ENCODE assay signal across 20 cellular contexts in genomic region chr20:23749746-23750145, GRCh38. TPM values are rescaled to one million over a fixed set of nuclear protein-coding genes. Genes with fewer than 3 reads are reported as not detected.
DNase-seq lines count a peak whose midpoint lies in the region; ATAC-seq and TF ChIP-seq lines count a peak whose summit lies in the region.
"Had no signal": no experiment of that assay in that cellular context is flagged by ENCODE, and none has a peak within 500 bp of the region (broad histone marks: within the 10 kb centered on the region; RNA-seq: fewer than 3 reads in every experiment).

No MANE protein-coding gene starts in this region.

- no TSS peak for BruUV-seq in Caco-2 (replicated peaks; lab: Mats Ljungman, UMichigan)

- ATAC-seq in activated T-cell treated with anti-CD3 and anti-CD28 coated beads, Interleukin-2, amount 50 U/mL, for 4 hours: no peak
- no peak for ATAC-seq in left cardiac atrium
- ATAC-seq: A549 had no signal

- no peak overlapping the region for H2AK5ac ChIP-seq in neuronal stem cell (ENCODE audit: low read depth, low read length)

- H3K79me1 ChIP-seq in neuronal stem cell (ENCODE audit: low read depth, low read length): no peaks in the 10 kb centered on the region

- H2AFZ ChIP-seq in neuronal stem cell (ENCODE audit: low read length): no peak overlapping the region

- no peak overlapping the region for H3K27ac Mint-ChIP-seq in Caco-2 (ENCODE audit: unreplicated experiment)
- H3K27ac Mint-ChIP-seq in endodermal cell: no peak overlapping the region
- H3K27ac Mint-ChIP-seq: CD4-positive, alpha-beta memory T cell; HFFc6 had no signal

- intact Hi-C loops in Caco-2 (cut with micrococcal nuclease; ENCODE audit: unreplicated experiment) (loop anchor here (10.0 kb wide), 1 partner anchor 85 kb away; no protein-coding TSS in a partner anchor), left cardiac atrium (cut with DNase I) (no loop called here)

- H2BK120ac ChIP-seq in neuronal stem cell (ENCODE audit: low read depth, low read length): no peak overlapping the region

- H3K9me3 ChIP-seq in Caco-2: no peaks in the 10 kb centered on the region
- H3K9me3 ChIP-seq in endodermal cell (ENCODE audit: control insufficient read depth, low read length): no peaks in the 10 kb centered on the region
- no peaks in the 10 kb centered on the region for H3K9me3 ChIP-seq in neuronal stem cell (replicated peaks in 1 of 2; ENCODE audit: control insufficient read depth in 2 of 2, insufficient read depth in 1 of 2, low read depth in 1 of 2, low read length in 2 of 2)
- H3K9me3 ChIP-seq: A549, BE2C, HAP-1 had no signal

- no peak overlapping the region for H3K14ac ChIP-seq in neuronal stem cell (ENCODE audit: low read length)

- H3K9me3 Mint-ChIP-seq in Caco-2 (ENCODE audit: unreplicated experiment): no peaks in the 10 kb centered on the region
- H3K9me3 Mint-ChIP-seq in endodermal cell: no peaks in the 10 kb centered on the region
- H3K9me3 Mint-ChIP-seq in activated T-cell treated with anti-CD3 and anti-CD28 coated beads, Interleukin-2, amount 50 U/mL, for 4 hours: no peaks in the 10 kb centered on the region
- H3K9me3 Mint-ChIP-seq: CD4-positive, alpha-beta memory T cell; HFFc6 had no signal

- H3K18ac ChIP-seq in neuronal stem cell (ENCODE audit: low read length): peak overlapping the region; percentile 53

- H3K4me1 Mint-ChIP-seq in Caco-2 (ENCODE audit: low read depth, unreplicated experiment): peaks cover 18% of the 10 kb centered on the region
- H3K4me1 Mint-ChIP-seq in endodermal cell: peaks cover 53% of the 10 kb centered on the region
- no peaks in the 10 kb centered on the region for H3K4me1 Mint-ChIP-seq in activated T-cell treated with anti-CD3 and anti-CD28 coated beads, Interleukin-2, amount 50 U/mL, for 4 hours (ENCODE audit: low read depth)
- H3K4me1 Mint-ChIP-seq: CD4-positive, alpha-beta memory T cell had no signal

- no peak overlapping the region for H3K23ac ChIP-seq in neuronal stem cell (ENCODE audit: low read depth, low read length, poor library complexity)

- H2BK15ac ChIP-seq in neuronal stem cell (ENCODE audit: low read length): no peak overlapping the region

- H3K4me3 Mint-ChIP-seq in Caco-2 (ENCODE audit: unreplicated experiment) (peak overlapping the region; percentile 27), endodermal cell (peak overlapping the region; percentile 77)
- no peak overlapping the region for H3K4me3 Mint-ChIP-seq in activated T-cell treated with anti-CD3 and anti-CD28 coated beads, Interleukin-2, amount 50 U/mL, for 4 hours
- H3K4me3 Mint-ChIP-seq: CD4-positive, alpha-beta memory T cell; HFFc6 had no signal

- peaks cover 11% of the 10 kb centered on the region for H3K4me1 ChIP-seq in Caco-2
- no peaks in the 10 kb centered on the region for H3K4me1 ChIP-seq in endodermal cell (ENCODE audit: control insufficient read depth, insufficient read depth, low read length)
- peaks cover 0 to 4% of the 10 kb centered on the region in 2 donors for H3K4me1 ChIP-seq in neuronal stem cell (ENCODE audit: control insufficient read depth in 2 of 2, insufficient read depth in 1 of 2, low read depth in 1 of 2, low read length in 2 of 2)
- H3K4me1 ChIP-seq: BE2C, HAP-1 had no signal

- CTCF ChIA-PET in Caco-2 (lab: Charles Lee): no interaction called here

- no peak overlapping the region for H3K9ac ChIP-seq in endodermal cell (ENCODE audit: extremely low read depth, low read length, poor library complexity, severe bottlenecking)
- no peak overlapping the region for H3K9ac ChIP-seq in neuronal stem cell (ENCODE audit: low read depth, low read length, poor library complexity)

- H2BK5ac ChIP-seq in neuronal stem cell (ENCODE audit: low read length): no peak overlapping the region

- no peak overlapping the region for H3K4ac ChIP-seq in neuronal stem cell (ENCODE audit: low read length)

- H3K27ac ChIP-seq in endodermal cell (ENCODE audit: low read depth, low read length) (no peak overlapping the region), neuronal stem cell (replicated peaks; ENCODE audit: low read length) (no peak overlapping the region)
- H3K27ac ChIP-seq: A549 had no signal

- no peak overlapping the region for H2BK12ac ChIP-seq in neuronal stem cell (ENCODE audit: low read length)

- no peak overlapping the region for H3K4me3 ChIP-seq in Caco-2 (ENCODE audit: low read depth, low read length)
- peak overlapping the region; percentile 13 for H3K4me3 ChIP-seq in endodermal cell (ENCODE audit: low read length)
- no peak overlapping the region for H3K4me3 ChIP-seq in neuronal stem cell (ENCODE audit: low read length in 2 of 2)
- H3K4me3 ChIP-seq: A549, HAP-1 had no signal

- H3K36me3 ChIP-seq in Caco-2 (ENCODE audit: control insufficient read depth, insufficient read depth, low read length) (no peaks in the 10 kb centered on the region), endodermal cell (ENCODE audit: control insufficient read depth, insufficient read depth, low read length) (no peaks in the 10 kb centered on the region), neuronal stem cell (replicated peaks in 1 of 2; ENCODE audit: control insufficient read depth in 2 of 2, insufficient read depth in 2 of 2, low read length in 2 of 2) (no peaks in the 10 kb centered on the region)
- H3K36me3 ChIP-seq: BE2C, HAP-1 had no signal

- H3K36me3 Mint-ChIP-seq in Caco-2 (ENCODE audit: insufficient read depth, unreplicated experiment): no peaks in the 10 kb centered on the region
- peaks cover 26% of the 10 kb centered on the region for H3K36me3 Mint-ChIP-seq in endodermal cell (ENCODE audit: low read depth)
- no peaks in the 10 kb centered on the region for H3K36me3 Mint-ChIP-seq in activated T-cell treated with anti-CD3 and anti-CD28 coated beads, Interleukin-2, amount 50 U/mL, for 4 hours (ENCODE audit: insufficient read depth)
- H3K36me3 Mint-ChIP-seq: CD4-positive, alpha-beta memory T cell had no signal

- H3K27me3 ChIP-seq in Caco-2 (replicated peaks; ENCODE audit: control insufficient read depth, insufficient read depth, low read length) (no peaks in the 10 kb centered on the region), endodermal cell (ENCODE audit: control insufficient read depth, insufficient read depth, low read length, poor library complexity, severe bottlenecking) (no peaks in the 10 kb centered on the region), neuronal stem cell (ENCODE audit: control insufficient read depth in 3 of 3, insufficient read depth in 3 of 3, low read depth in 1 of 3, low read length in 3 of 3) (no peaks in the 10 kb centered on the region)
- H3K27me3 ChIP-seq: BE2C had no signal

- no peak for TF ChIP-seq CTCF in Caco-2 (IDR thresholded peaks at IDR 0.05; ENCODE audit: insufficient read depth in 1 of 2, low read depth in 1 of 2, low read length in 1 of 2, severe bottlenecking in 1 of 2, unreplicated experiment in 1 of 2)
- TF ChIP-seq CTCF in endodermal cell (conservative IDR thresholded peaks at IDR 0.05): no peak

- WGBS in endodermal cell (ENCODE audit: insufficient coverage in 1 of 2, insufficient read length in 1 of 2), 2 experiments: 79 to 91% methylated on average over 2 to 5 of the region's 5 CpGs
- no CpG with 5 or more reads among the region's 5 CpGs for WGBS in neuronal stem cell (ENCODE audit: extremely low coverage in 2 of 2, insufficient read length in 2 of 2, insufficient replicate concordance in 1 of 2), 2 donors

- H4K8ac ChIP-seq in neuronal stem cell (ENCODE audit: low read depth, low read length): no peak overlapping the region

- no peak overlapping the region for H4K91ac ChIP-seq in neuronal stem cell (ENCODE audit: low read depth, low read length, poor library complexity)

- H3K4me2 ChIP-seq in neuronal stem cell (ENCODE audit: insufficient read depth, low read length, poor library complexity, severe bottlenecking): no peak overlapping the region
- H3K4me2 ChIP-seq: A549 had no signal

- H3K27me3 Mint-ChIP-seq in Caco-2 (ENCODE audit: insufficient read depth, unreplicated experiment): no peaks in the 10 kb centered on the region
- H3K27me3 Mint-ChIP-seq in endodermal cell (ENCODE audit: insufficient read depth): peaks cover 32% of the 10 kb centered on the region
- H3K27me3 Mint-ChIP-seq in activated T-cell treated with anti-CD3 and anti-CD28 coated beads, Interleukin-2, amount 50 U/mL, for 4 hours (ENCODE audit: low read depth): peaks cover 2% of the 10 kb centered on the region

- POLR2A ChIA-PET in Caco-2 (lab: Charles Lee): no interaction called here

- no peak for DNase-seq in Caco-2
- no peak for DNase-seq in endodermal cell
- no peak for DNase-seq in neuronal stem cell (ENCODE audit: low spot score)
- DNase-seq in activated T-cell treated with anti-CD3 and anti-CD28 coated beads, Interleukin-2, amount 50 U/mL, for 4 hours: no peak
- DNase-seq in NCI-H1694 treated with DMSO at 0.1 percent for 48 hours (lab: John Stamatoyannopoulos, UW): no peak
- DNase-seq in dedifferentiated amniotic fluid mesenchymal stem cell (ENCODE audit: extremely low spot score): no peak
- DNase-seq in left cardiac atrium: no peak
- DNase-seq: 8988T; ACHN; AML-193; BE2C; C1 segment of cervical spinal cord; CD4-positive, alpha-beta memory T cell; COR-L47; DMS153; DND-41; GOT3; HFFc6 had no signal

RNA-seq across cellular contexts. Expression of gene CST1, which starts 1.0 kb away (rescaled TPM):
- 319 and 499 TPM in 2 replicates for total RNA-seq in Caco-2 (2022)
- 1,000 to 10,000 TPM in 1 of 2 donors, 100 to 1,000 TPM in 1; 123 to 1,051 TPM for total RNA-seq in endodermal cell
- polyA plus RNA-seq in endodermal cell (2013, experiment 1 of 2): 161 TPM
- polyA plus RNA-seq in endodermal cell (2013, experiment 2 of 2): 92.8 TPM
- not detected for polyA plus RNA-seq in neuronal stem cell (2013, experiment 1 of 2)
- polyA plus RNA-seq in neuronal stem cell (2013, experiment 2 of 2): not detected
- total RNA-seq in activated T-cell treated with anti-CD3 and anti-CD28 coated beads, Interleukin-2, amount 50 U/mL, for 4 hours: not detected
- not detected for total RNA-seq in left cardiac atrium
- total RNA-seq: CD4-positive, alpha-beta memory T cell; HFFc6 had no signal
- polyA plus RNA-seq: CD4-positive, alpha-beta memory T cell had no signal

Comparison
In these comparisons a context has a peak if more than half of its experiments do, and no peak if none do; other contexts are left out.
1. RNA of gene CST1, which starts 1.0 kb away (total RNA-seq): 123 to 1,051 TPM in endodermal cell and 319 to 499 TPM in Caco-2; not detected in left cardiac atrium and not detected in activated T-cell treated with anti-CD3 and anti-CD28 coated beads, Interleukin-2, amount 50 U/mL, for 4 hours; every median in the first group is over 100 times any median in the second.